Comparison of ENCODE assay signal across 8 cellular contexts in the genomic region with DNA sequence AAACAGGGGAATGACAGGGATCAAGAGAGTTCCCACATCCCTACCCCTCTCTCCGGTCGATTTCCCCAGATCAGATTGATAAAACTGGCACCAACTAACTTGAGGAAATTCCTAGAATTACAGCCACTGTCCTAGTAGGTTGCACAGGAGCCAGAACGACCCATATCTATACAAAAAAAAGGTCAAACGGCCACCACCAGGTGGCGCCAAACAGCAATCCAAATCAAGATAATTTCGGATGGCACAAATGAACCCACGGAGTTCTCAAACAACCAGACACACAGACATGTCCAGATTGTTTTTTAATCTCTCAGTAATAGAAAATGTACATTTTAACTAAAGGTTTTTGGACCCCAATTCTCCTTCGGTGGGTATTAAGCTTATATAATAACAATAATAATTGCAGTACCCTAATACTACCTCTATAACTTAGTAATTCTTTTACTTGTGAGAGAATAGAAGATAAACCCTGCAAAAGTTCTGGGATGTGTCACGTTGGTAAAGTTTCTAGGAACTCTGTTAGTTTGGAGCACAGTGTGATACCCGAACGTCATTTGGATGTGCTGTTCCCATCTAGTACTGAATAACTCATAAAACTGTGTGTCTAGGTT.
A peak's percentile ranks its signal among the peaks of the same experiment; 100 is the strongest.
DNase-seq lines count a peak whose midpoint lies in the region; ATAC-seq and TF ChIP-seq lines count a peak whose summit lies in the region.

No MANE protein-coding gene starts in this region.

- TF ChIP-seq CTCF in KMS-11 (conservative IDR thresholded peaks at IDR 0.05; ENCODE audit: low read depth, low read length) (peak; percentile 97), astrocyte of the cerebellum (IDR thresholded peaks at IDR 0.05; ENCODE audit: low read depth, low read length, missing control alignments) (peak; percentile 72)

- in situ Hi-C loops in astrocyte of the cerebellum (cut with HindIII; ENCODE audit: low sequenced_read_pairs): no loop called here

- H3K36me3 ChIP-seq in KMS-11 (ENCODE audit: insufficient read depth): no peaks in the 10 kb centered on the region

- H2AFZ ChIP-seq in KMS-11 (ENCODE audit: low read depth): no peak overlapping the region; the same call in 1 of the 2 replicates

- H3K4me3 ChIP-seq in KMS-11 (IDR thresholded peaks at IDR 0.05; ENCODE audit: insufficient read depth, low read depth, low read length) (no peak overlapping the region), astrocyte of the cerebellum (ENCODE audit: low read depth, low read length) (no peak overlapping the region)

- no peaks in the 10 kb centered on the region for H3K4me1 ChIP-seq in KMS-11 (ENCODE audit: low read depth, poor library complexity, severe bottlenecking)

- H3K27me3 ChIP-seq in KMS-11 (ENCODE audit: insufficient read depth, low read depth): no peaks in the 10 kb centered on the region

- no peak overlapping the region for H3K27ac ChIP-seq in KMS-11

- H3K36me3 Mint-ChIP-seq in T-cell: no peaks in the 10 kb centered on the region

- ATAC-seq in GM21447 (IDR thresholded peaks at IDR 0.05; ENCODE audit: unreplicated experiment) (peak; percentile 62), T-cell (replicated peaks in 1 of 4) (peak in 1 of 4 experiments; percentile 46), GM19463 (IDR thresholded peaks at IDR 0.05; ENCODE audit: unreplicated experiment) (no peak)

- no peak overlapping the region for H3K4me2 ChIP-seq in KMS-11

- peak; percentile 65 for DNase-seq in ELF-1 (ENCODE audit: low read depth, low spot score)
- DNase-seq in T-cell: peak in 26 of 34 experiments; percentile 2 to 40 (median 18)
- DNase-seq in astrocyte of the cerebellum (ENCODE audit: low read depth): peak; percentile 42
- peak; percentile 46 for DNase-seq in iPS-NIHi7 (ENCODE audit: extremely low spot score)
- peak; percentile 53 for DNase-seq in stimulated activated CD4-positive, alpha-beta T cell treated with anti-CD3 and anti-CD28 coated beads, Interleukin-12 subunit alpha, Interleukin-12 subunit beta, amount 100 ng/mL, for 4 hours

- no peak overlapping the region for H3K27ac Mint-ChIP-seq in T-cell

- POLR2A ChIA-PET in T-cell (lab: Charles Lee): no interaction called here

- H3K4me3 Mint-ChIP-seq in T-cell: no peak overlapping the region

- H3K4me1 Mint-ChIP-seq in T-cell: no peaks in the 10 kb centered on the region

- H3K79me2 ChIP-seq in KMS-11 (ENCODE audit: insufficient read depth, low read depth): no peaks in the 10 kb centered on the region

- CTCF ChIA-PET in T-cell (lab: Charles Lee): interaction anchor here (0.5 to 0.6 kb wide), 2 partner anchors 11 to 1644 kb away, joined by 3 to 8 read pairs; no protein-coding TSS in a partner anchor

- no peaks in the 10 kb centered on the region for H3K27me3 Mint-ChIP-seq in T-cell

- H3K9ac ChIP-seq in KMS-11: no peak overlapping the region

- peaks cover 0 to 2% (median 0%) of the 10 kb centered on the region in 3 donors for H3K9me3 Mint-ChIP-seq in T-cell

- no peaks in the 10 kb centered on the region for H4K20me1 ChIP-seq in KMS-11 (ENCODE audit: insufficient read depth)
